22 cellular contexts compared by ENCODE assay signal in the genomic region with DNA sequence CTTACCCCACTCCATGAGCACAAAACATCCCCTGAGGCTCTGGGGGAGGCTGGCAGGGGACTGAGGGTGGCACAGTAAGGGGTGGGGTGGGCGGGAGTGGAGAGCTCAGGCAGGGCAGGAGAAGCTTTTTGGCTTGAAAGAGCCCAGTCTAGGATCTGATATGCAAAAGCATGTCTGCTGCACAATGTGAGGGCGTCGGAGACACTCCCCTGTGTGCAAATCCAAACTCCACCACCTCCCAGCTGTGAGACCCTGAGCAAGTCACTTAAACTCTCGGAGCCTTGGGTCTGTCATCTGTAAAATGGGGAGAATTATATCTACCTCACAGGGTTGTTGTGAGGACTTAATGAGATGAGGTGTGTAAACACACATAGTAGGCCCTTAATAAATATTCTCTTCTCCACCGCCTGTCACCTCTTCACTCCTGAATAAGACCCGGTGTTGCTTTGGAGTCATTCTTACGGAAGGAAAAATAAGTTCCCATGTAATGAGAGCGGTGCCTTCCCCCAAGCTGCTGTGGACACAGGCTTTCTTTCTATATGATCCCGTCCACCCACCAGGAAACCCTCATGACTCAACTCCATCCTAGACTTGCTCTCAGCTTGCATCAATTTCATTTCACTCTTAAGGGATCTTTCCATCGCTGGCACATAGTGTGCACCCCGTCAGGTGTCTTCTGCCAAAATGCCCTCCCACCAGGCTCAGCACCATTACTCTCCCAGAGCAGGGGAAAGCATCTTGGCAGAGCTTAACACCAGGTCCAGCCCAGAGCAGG. TPM values are rescaled to one million over a fixed set of nuclear protein-coding genes. Genes with fewer than 3 reads are reported as not detected.
A peak's percentile ranks its signal among the peaks of the same experiment; 100 is the strongest.
DNase-seq lines count a peak whose midpoint lies in the region; ATAC-seq and FAIRE-seq lines count a peak whose summit lies in the region.
"Had no signal": no experiment of that assay in that cellular context is flagged by ENCODE, and none has a peak within 500 bp of the region (broad histone marks: within the 10 kb centered on the region; RNA-seq: fewer than 3 reads in every experiment).

No MANE protein-coding gene starts in this region.

- peak; percentile 44 for FAIRE-seq in GM18507 (lab: Jason Lieb, UNC)
- FAIRE-seq: D721Med, TTC549 had no signal

- no peaks in the 10 kb centered on the region for H3K36me3 Mint-ChIP-seq in activated T-cell treated with anti-CD3 and anti-CD28 coated beads, Interleukin-2, amount 50 U/mL, for 72 hours (ENCODE audit: insufficient read depth in 2 of 2)
- no peaks in the 10 kb centered on the region for H3K36me3 Mint-ChIP-seq in activated T-cell treated with anti-CD3 and anti-CD28 coated beads, Interleukin-2, amount 50 U/mL, for 4 hours (ENCODE audit: insufficient read depth)
- no peaks in the 10 kb centered on the region for H3K36me3 Mint-ChIP-seq in activated T-helper 1 cell treated with anti-CD3 and anti-CD28 coated beads, Interleukin-12 subunit alpha, Interleukin-12 subunit beta, Interleukin-2, Interleukin-4 antibody, amounts not matched to agents 30 ng/mL and 10 ng/mL and 1 ng/mL, durations not matched to agents 14 hours and 24 hours and 36 hours (ENCODE audit: low read depth)
- no peaks in the 10 kb centered on the region for H3K36me3 Mint-ChIP-seq in stimulated activated effector memory CD8-positive, alpha-beta T cell treated with anti-CD3 and anti-CD28 coated beads, Interleukin-12 subunit alpha, Interleukin-12 subunit beta, amount 100 ng/mL, for 72 hours
- H3K36me3 Mint-ChIP-seq: activated naive CD8-positive, alpha-beta T cell treated with anti-CD3 and anti-CD28 coated beads, Interleukin-2, amount 10 ng/mL, durations not matched to agents 7 days and 5 days; immature natural killer cell had no signal

- no peaks in the 10 kb centered on the region for H3K9me3 Mint-ChIP-seq in activated T-cell treated with anti-CD3 and anti-CD28 coated beads, Interleukin-2, amount 50 U/mL, for 72 hours
- no peaks in the 10 kb centered on the region for H3K9me3 Mint-ChIP-seq in activated T-cell treated with anti-CD3 and anti-CD28 coated beads, Interleukin-2, amount 50 U/mL, for 4 hours
- no peaks in the 10 kb centered on the region for H3K9me3 Mint-ChIP-seq in activated T-helper 1 cell treated with anti-CD3 and anti-CD28 coated beads, Interleukin-12 subunit alpha, Interleukin-12 subunit beta, Interleukin-2, Interleukin-4 antibody, amounts not matched to agents 30 ng/mL and 10 ng/mL and 1 ng/mL, durations not matched to agents 14 hours and 24 hours and 36 hours
- no peaks in the 10 kb centered on the region for H3K9me3 Mint-ChIP-seq in stimulated activated effector memory CD8-positive, alpha-beta T cell treated with anti-CD3 and anti-CD28 coated beads, Interleukin-12 subunit alpha, Interleukin-12 subunit beta, amount 100 ng/mL, for 72 hours
- H3K9me3 Mint-ChIP-seq: activated naive CD8-positive, alpha-beta T cell treated with anti-CD3 and anti-CD28 coated beads, Interleukin-2, amount 10 ng/mL, durations not matched to agents 7 days and 5 days; immature natural killer cell; nephron had no signal

- intact Hi-C loops in activated T-helper 1 cell treated with anti-CD3 and anti-CD28 coated beads, Interleukin-12 subunit alpha, Interleukin-12 subunit beta, Interleukin-2, Interleukin-4 antibody, amounts not matched to agents 30 ng/mL and 10 ng/mL and 1 ng/mL, durations not matched to agents 14 hours and 24 hours and 36 hours (cut with micrococcal nuclease): no loop called here
- intact Hi-C loops in Right ventricle myocardium inferior (cut with DNase I): no loop called here

- peaks cover 41% of the 10 kb centered on the region for H3K4me1 Mint-ChIP-seq in activated T-cell treated with anti-CD3 and anti-CD28 coated beads, Interleukin-2, amount 50 U/mL, for 72 hours (ENCODE audit: low read depth)
- H3K4me1 Mint-ChIP-seq in activated T-cell treated with anti-CD3 and anti-CD28 coated beads, Interleukin-2, amount 50 U/mL, for 4 hours (ENCODE audit: low read depth): peaks cover 16% of the 10 kb centered on the region
- H3K4me1 Mint-ChIP-seq in activated T-helper 1 cell treated with anti-CD3 and anti-CD28 coated beads, Interleukin-12 subunit alpha, Interleukin-12 subunit beta, Interleukin-2, Interleukin-4 antibody, amounts not matched to agents 30 ng/mL and 10 ng/mL and 1 ng/mL, durations not matched to agents 14 hours and 24 hours and 36 hours (ENCODE audit: low read depth): peaks cover 24% of the 10 kb centered on the region
- H3K4me1 Mint-ChIP-seq in stimulated activated effector memory CD8-positive, alpha-beta T cell treated with anti-CD3 and anti-CD28 coated beads, Interleukin-12 subunit alpha, Interleukin-12 subunit beta, amount 100 ng/mL, for 72 hours: peaks cover 45% of the 10 kb centered on the region
- H3K4me1 Mint-ChIP-seq: immature natural killer cell had no signal

- DNase-seq in activated T-cell treated with anti-CD3 and anti-CD28 coated beads, Interleukin-2, amount 50 U/mL, for 72 hours: peak; percentile 30 to 36
- DNase-seq in activated T-cell treated with anti-CD3 and anti-CD28 coated beads, Interleukin-2, amount 50 U/mL, for 4 hours: no peak
- DNase-seq in GM18507 (ENCODE audit: extremely low spot score, insufficient read length, low read depth): no peak
- no peak for DNase-seq in activated T-helper 1 cell treated with anti-CD3 and anti-CD28 coated beads, Interleukin-12 subunit alpha, Interleukin-12 subunit beta, Interleukin-2, Interleukin-4 antibody, amounts not matched to agents 30 ng/mL and 10 ng/mL and 1 ng/mL, durations not matched to agents 14 hours and 24 hours and 36 hours (ENCODE audit: low spot score)
- DNase-seq in stimulated activated effector memory CD8-positive, alpha-beta T cell treated with anti-CD3 and anti-CD28 coated beads, Interleukin-12 subunit alpha, Interleukin-12 subunit beta, amount 100 ng/mL, for 72 hours (ENCODE audit: low spot score in 2 of 2): no peak
- DNase-seq in NCI-H2107 (lab: John Stamatoyannopoulos, UW): no peak
- no peak for DNase-seq in Right ventricle myocardium inferior (ENCODE audit: missing footprints)
- DNase-seq in activated gamma-delta T cell treated with Interleukin-2 at 50 U/mL for 16 hours: no peak
- DNase-seq: activated CD4-positive, alpha-beta T cell treated with anti-CD3 and anti-CD28 coated beads for 4 hours; activated naive CD8-positive, alpha-beta T cell treated with anti-CD3 and anti-CD28 coated beads, Interleukin-2, amount 10 ng/mL, durations not matched to agents 7 days and 5 days; EL; immature natural killer cell; KBM-7; left ventricle myocardium inferior; NCI-H748 treated with DMSO at 0.1 percent for 48 hours; PC-3; right lobe of liver; SHP77 treated with DMSO at 0.1 percent for 48 hours had no signal

- H3K4me3 Mint-ChIP-seq in activated T-cell treated with anti-CD3 and anti-CD28 coated beads, Interleukin-2, amount 50 U/mL, for 72 hours: peak overlapping the region in 1 of 2 donors; percentile 41
- H3K4me3 Mint-ChIP-seq in activated T-cell treated with anti-CD3 and anti-CD28 coated beads, Interleukin-2, amount 50 U/mL, for 4 hours: no peak overlapping the region
- H3K4me3 Mint-ChIP-seq in activated T-helper 1 cell treated with anti-CD3 and anti-CD28 coated beads, Interleukin-12 subunit alpha, Interleukin-12 subunit beta, Interleukin-2, Interleukin-4 antibody, amounts not matched to agents 30 ng/mL and 10 ng/mL and 1 ng/mL, durations not matched to agents 14 hours and 24 hours and 36 hours: no peak overlapping the region
- H3K4me3 Mint-ChIP-seq in stimulated activated effector memory CD8-positive, alpha-beta T cell treated with anti-CD3 and anti-CD28 coated beads, Interleukin-12 subunit alpha, Interleukin-12 subunit beta, amount 100 ng/mL, for 72 hours: no peak overlapping the region
- H3K4me3 Mint-ChIP-seq: activated naive CD8-positive, alpha-beta T cell treated with anti-CD3 and anti-CD28 coated beads, Interleukin-2, amount 10 ng/mL, durations not matched to agents 7 days and 5 days; immature natural killer cell; nephron had no signal

- no peak overlapping the region for H3K27ac Mint-ChIP-seq in activated T-cell treated with anti-CD3 and anti-CD28 coated beads, Interleukin-2, amount 50 U/mL, for 72 hours
- peak overlapping the region; percentile 82 for H3K27ac Mint-ChIP-seq in activated T-helper 1 cell treated with anti-CD3 and anti-CD28 coated beads, Interleukin-12 subunit alpha, Interleukin-12 subunit beta, Interleukin-2, Interleukin-4 antibody, amounts not matched to agents 30 ng/mL and 10 ng/mL and 1 ng/mL, durations not matched to agents 14 hours and 24 hours and 36 hours
- H3K27ac Mint-ChIP-seq in stimulated activated effector memory CD8-positive, alpha-beta T cell treated with anti-CD3 and anti-CD28 coated beads, Interleukin-12 subunit alpha, Interleukin-12 subunit beta, amount 100 ng/mL, for 72 hours: no peak overlapping the region
- H3K27ac Mint-ChIP-seq: activated naive CD8-positive, alpha-beta T cell treated with anti-CD3 and anti-CD28 coated beads, Interleukin-2, amount 10 ng/mL, durations not matched to agents 7 days and 5 days; immature natural killer cell had no signal

- ATAC-seq in activated T-cell treated with anti-CD3 and anti-CD28 coated beads, Interleukin-2, amount 50 U/mL, for 72 hours (replicated peaks in 1 of 2): peak; percentile 41 to 74
- no peak for ATAC-seq in activated T-cell treated with anti-CD3 and anti-CD28 coated beads, Interleukin-2, amount 50 U/mL, for 4 hours
- ATAC-seq in stimulated activated effector memory CD8-positive, alpha-beta T cell treated with anti-CD3 and anti-CD28 coated beads, Interleukin-12 subunit alpha, Interleukin-12 subunit beta, amount 100 ng/mL, for 72 hours: peak; percentile 63
- no peak for ATAC-seq in Right ventricle myocardium inferior
- ATAC-seq: PC-3, right lobe of liver had no signal

- H3K27me3 Mint-ChIP-seq in activated T-cell treated with anti-CD3 and anti-CD28 coated beads, Interleukin-2, amount 50 U/mL, for 72 hours (ENCODE audit: low read depth): peaks cover 18% of the 10 kb centered on the region
- peaks cover 10% of the 10 kb centered on the region for H3K27me3 Mint-ChIP-seq in activated T-cell treated with anti-CD3 and anti-CD28 coated beads, Interleukin-2, amount 50 U/mL, for 4 hours (ENCODE audit: low read depth)
- H3K27me3 Mint-ChIP-seq in activated T-helper 1 cell treated with anti-CD3 and anti-CD28 coated beads, Interleukin-12 subunit alpha, Interleukin-12 subunit beta, Interleukin-2, Interleukin-4 antibody, amounts not matched to agents 30 ng/mL and 10 ng/mL and 1 ng/mL, durations not matched to agents 14 hours and 24 hours and 36 hours (ENCODE audit: insufficient read depth): peaks cover 7% of the 10 kb centered on the region

RNA-seq across cellular contexts. Expression of gene KCNN3, which starts 12.5 kb away (rescaled TPM):
- under 1 TPM; 0.10 to 0.42 TPM for total RNA-seq in activated T-cell treated with anti-CD3 and anti-CD28 coated beads, Interleukin-2, amount 50 U/mL, for 72 hours
- under 1 TPM; 0.35 to 0.51 (median 0.45) TPM for total RNA-seq in activated T-cell treated with anti-CD3 and anti-CD28 coated beads, Interleukin-2, amount 50 U/mL, for 4 hours
- total RNA-seq in activated T-helper 1 cell treated with anti-CD3 and anti-CD28 coated beads, Interleukin-12 subunit alpha, Interleukin-12 subunit beta, Interleukin-2, Interleukin-4 antibody, amounts not matched to agents 30 ng/mL and 10 ng/mL and 1 ng/mL, durations not matched to agents 14 hours and 24 hours and 36 hours: 0.34 and 0.36 TPM in 2 replicates
- total RNA-seq in Right ventricle myocardium inferior: 3.4 TPM
- total RNA-seq: HT-29 had no signal

Comparison
In these comparisons a context has a peak if more than half of its experiments do, and no peak if none do; other contexts are left out.
1. ATAC-seq: peak in activated T-cell treated with anti-CD3 and anti-CD28 coated beads, Interleukin-2, amount 50 U/mL, for 72 hours (2 of 2) and stimulated activated effector memory CD8-positive, alpha-beta T cell treated with anti-CD3 and anti-CD28 coated beads, Interleukin-12 subunit alpha, Interleukin-12 subunit beta, amount 100 ng/mL, for 72 hours (single experiment); none in activated T-cell treated with anti-CD3 and anti-CD28 coated beads, Interleukin-2, amount 50 U/mL, for 4 hours (0 of 2) and Right ventricle myocardium inferior (single experiment).
2. DNase-seq: peak in activated T-cell treated with anti-CD3 and anti-CD28 coated beads, Interleukin-2, amount 50 U/mL, for 72 hours (2 of 2); none in activated T-cell treated with anti-CD3 and anti-CD28 coated beads, Interleukin-2, amount 50 U/mL, for 4 hours (single experiment), GM18507 (single experiment), activated T-helper 1 cell treated with anti-CD3 and anti-CD28 coated beads, Interleukin-12 subunit alpha, Interleukin-12 subunit beta, Interleukin-2, Interleukin-4 antibody, amounts not matched to agents 30 ng/mL and 10 ng/mL and 1 ng/mL, durations not matched to agents 14 hours and 24 hours and 36 hours (single experiment), stimulated activated effector memory CD8-positive, alpha-beta T cell treated with anti-CD3 and anti-CD28 coated beads, Interleukin-12 subunit alpha, Interleukin-12 subunit beta, amount 100 ng/mL, for 72 hours (0 of 2), NCI-H2107 (single experiment), Right ventricle myocardium inferior (single experiment) and activated gamma-delta T cell treated with Interleukin-2 at 50 U/mL for 16 hours (single experiment).